19 cellular contexts compared by ENCODE assay signal in the genomic region with DNA sequence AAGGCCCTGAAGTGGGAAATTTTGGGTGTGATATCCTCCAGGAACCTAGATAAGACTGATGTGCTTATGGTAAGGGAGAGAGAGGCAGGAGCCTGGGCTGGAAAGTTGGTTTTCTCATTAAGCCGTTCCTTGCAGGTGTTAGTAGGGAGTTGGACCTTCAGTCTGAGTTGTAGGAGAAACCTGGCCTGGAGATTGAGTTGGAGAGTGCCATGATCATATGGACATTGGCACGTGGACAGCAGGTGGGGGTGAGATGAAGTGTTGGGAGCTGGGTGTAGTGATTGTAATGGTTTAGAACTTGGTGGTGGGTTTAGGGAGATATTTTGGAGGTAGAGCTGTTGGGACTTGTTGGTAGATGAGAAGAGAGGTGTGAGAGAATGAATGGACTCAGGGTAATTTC.
"Had no signal": no experiment of that assay in that cellular context is flagged by ENCODE, and none has a peak within 500 bp of the region (broad histone marks: within the 10 kb centered on the region; RNA-seq: fewer than 3 reads in every experiment).

No MANE protein-coding gene starts in this region.

- H3K4me1 ChIP-seq: colonic mucosa, foreskin keratinocyte had no signal

- H3K27me3 ChIP-seq: colonic mucosa, foreskin keratinocyte, hepatocyte, sigmoid colon, stomach had no signal

- H3K4me3 ChIP-seq: colonic mucosa, hepatocyte, sigmoid colon, skin epidermis, stomach had no signal

- H3K4me1 Mint-ChIP-seq: endodermal cell, neural crest cell had no signal

- H3K27me3 Mint-ChIP-seq: naive thymus-derived CD4-positive, alpha-beta T cell; type B pancreatic cell had no signal

- H3K27ac Mint-ChIP-seq: endodermal cell; naive thymus-derived CD4-positive, alpha-beta T cell; type B pancreatic cell had no signal

- H3K27ac ChIP-seq: colonic mucosa, foreskin keratinocyte, hepatocyte, sigmoid colon, skin epidermis had no signal

- FAIRE-seq: endothelial cell of umbilical vein, urothelium cell line had no signal

- H3K9me3 Mint-ChIP-seq: endodermal cell; naive thymus-derived CD4-positive, alpha-beta T cell; neural crest cell; type B pancreatic cell had no signal

- H2AFZ ChIP-seq: hepatocyte had no signal

- H3K36me3 ChIP-seq: colonic mucosa had no signal

- H3K9me3 ChIP-seq: colonic mucosa, sigmoid colon, stomach had no signal

- DNase-seq: colonic mucosa; dermis blood vessel endothelial cell; effector CD4-positive, alpha-beta T cell; endodermal cell; erythroblast; foreskin keratinocyte; mesendoderm; naive thymus-derived CD4-positive, alpha-beta T cell; sigmoid colon; stimulated activated CD4-positive, alpha-beta T cell treated with anti-CD3 and anti-CD28 coated beads, Interleukin-12 subunit alpha, Interleukin-12 subunit beta, amount 100 ng/mL, for 4 hours; stimulated activated naive CD4-positive, alpha-beta T cell; stomach; substantia nigra had no signal

- ATAC-seq: foreskin keratinocyte; naive thymus-derived CD4-positive, alpha-beta T cell had no signal

- H3K4me2 ChIP-seq: hepatocyte had no signal

- H3K4me3 Mint-ChIP-seq: endodermal cell; naive thymus-derived CD4-positive, alpha-beta T cell; neural crest cell; type B pancreatic cell had no signal
